9 cellular contexts compared by ENCODE assay signal in the genomic region with DNA sequence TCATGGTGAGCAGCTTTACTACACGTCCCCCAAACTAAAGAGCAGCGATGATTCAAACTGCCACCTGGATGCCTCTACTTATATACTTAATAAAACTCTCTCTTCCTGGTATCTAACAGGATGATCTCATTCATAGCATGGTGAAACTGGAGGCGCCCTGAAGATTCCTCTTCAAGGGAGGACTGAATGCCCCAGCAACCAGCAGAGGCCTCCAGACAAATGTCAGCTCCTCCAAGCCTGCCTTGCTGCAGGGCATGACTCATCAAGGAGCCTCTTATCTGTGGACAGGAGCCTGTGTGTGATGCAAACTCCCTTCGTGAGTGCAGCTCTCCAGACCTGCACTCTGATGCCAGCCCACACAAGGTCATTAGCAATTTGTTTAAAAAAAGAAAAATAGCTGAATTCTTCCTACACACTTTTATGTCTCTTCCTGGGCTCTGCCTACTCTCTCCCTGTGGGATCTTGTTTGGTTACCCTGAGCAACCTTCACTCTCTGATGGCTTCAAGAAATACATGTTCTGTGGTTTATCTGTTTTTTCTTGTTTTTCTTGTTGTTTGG. TPM values are rescaled to one million over a fixed set of nuclear protein-coding genes. Genes with fewer than 3 reads are reported as not detected.
A peak's percentile ranks its signal among the peaks of the same experiment; 100 is the strongest.
DNase-seq lines count a peak whose midpoint lies in the region; ATAC-seq and TF ChIP-seq lines count a peak whose summit lies in the region.
"Had no signal": no experiment of that assay in that cellular context is flagged by ENCODE, and none has a peak within 500 bp of the region (broad histone marks: within the 10 kb centered on the region; RNA-seq: fewer than 3 reads in every experiment).

No MANE protein-coding gene starts in this region.

- H3K27me3 Mint-ChIP-seq in activated naive CD8-positive, alpha-beta T cell treated with anti-CD3 and anti-CD28 coated beads for 36 hours = peaks cover 6% of the 10 kb centered on the region

- H3K27ac ChIP-seq in testis = peak overlapping the region; percentile 52 to 72
- H3K27ac ChIP-seq: right lobe of liver had no signal

- no peaks in the 10 kb centered on the region for H3K4me1 Mint-ChIP-seq in activated naive CD8-positive, alpha-beta T cell treated with anti-CD3 and anti-CD28 coated beads for 36 hours

- no peak for TF ChIP-seq POLR2A in testis (IDR thresholded peaks at IDR 0.05)

- no peaks in the 10 kb centered on the region for H3K36me3 ChIP-seq in testis (ENCODE audit: low read depth, missing control alignments)
- H3K36me3 ChIP-seq: right lobe of liver had no signal

- H3K4me1 ChIP-seq in testis = peaks cover 23% of the 10 kb centered on the region

- 35 to 53% methylated on average over 4 of the region's 4 CpGs for WGBS in testis, 2 donors

- H3K9me3 Mint-ChIP-seq in activated naive CD8-positive, alpha-beta T cell treated with anti-CD3 and anti-CD28 coated beads for 36 hours = no peaks in the 10 kb centered on the region

- no peak overlapping the region for H3K4me3 Mint-ChIP-seq in activated naive CD8-positive, alpha-beta T cell treated with anti-CD3 and anti-CD28 coated beads for 36 hours

- peak; percentile 57 for ATAC-seq in GM18868 (IDR thresholded peaks at IDR 0.05; ENCODE audit: unreplicated experiment)
- no peak for ATAC-seq in HG02642 (IDR thresholded peaks at IDR 0.05; ENCODE audit: poor library complexity, unreplicated experiment)
- no peak for ATAC-seq in HG03039 (IDR thresholded peaks at IDR 0.05; ENCODE audit: unreplicated experiment)

- H3K9me3 ChIP-seq in testis = no peaks in the 10 kb centered on the region
- H3K9me3 ChIP-seq: right lobe of liver had no signal

- H3K27me3 ChIP-seq in testis = no peaks in the 10 kb centered on the region
- H3K27me3 ChIP-seq: right lobe of liver had no signal

- intact Hi-C loops in testis (cut with DNase I; ENCODE audit: low total_unique reads) = no loop called here

- DNase-seq in NOMO-1 treated with dmso at 0.1 percent for 144 hours (lab: John Stamatoyannopoulos, UW; ENCODE audit: unreplicated experiment) (peak; percentile 76), kidney tubule cell (ENCODE audit: low spot score) (peak; percentile 98), testis (peak; percentile 85), GOT3 (lab: John Stamatoyannopoulos, UW) (no peak)
- peak; percentile 50 for DNase-seq in activated naive CD8-positive, alpha-beta T cell treated with anti-CD3 and anti-CD28 coated beads for 36 hours
- DNase-seq: right lobe of liver had no signal

- TF ChIP-seq CTCF in testis (IDR thresholded peaks at IDR 0.05) = no peak

- H3K4me3 ChIP-seq in testis = no peak overlapping the region
- H3K4me3 ChIP-seq: right lobe of liver had no signal

- H3K36me3 Mint-ChIP-seq in activated naive CD8-positive, alpha-beta T cell treated with anti-CD3 and anti-CD28 coated beads for 36 hours = no peaks in the 10 kb centered on the region

- H3K27ac Mint-ChIP-seq in activated naive CD8-positive, alpha-beta T cell treated with anti-CD3 and anti-CD28 coated beads for 36 hours = no peak overlapping the region

RNA-seq across cellular contexts. Expression of a gene that starts 30.2 kb away (rescaled TPM):
- not detected for total RNA-seq in activated naive CD8-positive, alpha-beta T cell treated with anti-CD3 and anti-CD28 coated beads for 36 hours
- total RNA-seq in testis = 10 to 100 TPM; 16.1 to 17.7 TPM
- polyA plus RNA-seq in testis (ENCODE audit: insufficient read depth, low read depth, low replicate concordance) = 6.5 TPM

Comparison
In these comparisons a context has a peak if more than half of its experiments do, and no peak if none do; other contexts are left out.
1. RNA of a gene that starts 30.2 kb away (total RNA-seq): 16.1 to 17.7 TPM in testis; not detected in activated naive CD8-positive, alpha-beta T cell treated with anti-CD3 and anti-CD28 coated beads for 36 hours; every median in the first group is over 10 times any median in the second.